8 cellular contexts compared by ENCODE assay signal in the genomic region with DNA sequence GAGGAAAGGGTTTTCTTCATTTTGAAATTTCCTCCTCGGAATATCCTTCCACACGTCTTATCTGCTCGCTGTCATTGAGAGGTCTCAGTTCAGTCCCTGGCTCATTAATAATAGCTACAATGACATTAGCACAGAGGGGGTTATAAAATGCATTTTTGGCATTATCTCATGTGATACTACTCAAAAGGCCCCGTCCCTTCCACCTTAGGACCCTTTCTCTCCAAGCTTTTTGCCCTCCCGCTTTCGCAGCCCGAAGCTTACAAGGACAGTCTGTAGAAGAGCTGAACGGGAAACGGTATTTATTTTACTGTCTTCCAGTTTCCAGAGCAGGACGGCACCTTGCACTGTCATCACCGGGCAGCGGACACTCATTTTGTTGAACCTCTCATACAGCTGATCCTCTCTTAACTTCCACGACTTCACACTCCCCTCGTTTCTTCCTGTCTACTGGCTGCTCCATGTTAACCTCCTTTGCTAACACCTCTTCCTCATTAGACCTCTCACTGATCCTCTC. TPM values are rescaled to one million over a fixed set of nuclear protein-coding genes. Genes with fewer than 3 reads are reported as not detected.
DNase-seq lines count a peak whose midpoint lies in the region; ATAC-seq lines count a peak whose summit lies in the region.

No MANE protein-coding gene starts in this region.

- ATAC-seq in HG03175 (IDR thresholded peaks at IDR 0.05; ENCODE audit: unreplicated experiment) (no peak), HG03565 (IDR thresholded peaks at IDR 0.05; ENCODE audit: unreplicated experiment) (no peak)

- no peak overlapping the region for H3K27ac ChIP-seq in iPS-18a (ENCODE audit: low read length)
- peak overlapping the region; percentile 79 for H3K27ac ChIP-seq in subcutaneous abdominal adipose tissue (ENCODE audit: low read depth, low read length)

- H3K4me1 ChIP-seq in iPS-18a (ENCODE audit: control insufficient read depth, low read depth, low read length) (peaks cover 6% of the 10 kb centered on the region), subcutaneous abdominal adipose tissue (ENCODE audit: control insufficient read depth in 5 of 5, insufficient read depth in 5 of 5, low read length in 5 of 5) (peaks cover 0 to 33% (median 30%) of the 10 kb centered on the region in 5 donors)

- peak overlapping the region; percentile 60 for H3K4me3 Mint-ChIP-seq in activated CD4-positive, alpha-beta T cell treated with anti-CD3 and anti-CD28 coated beads, Interleukin-2, amount 10 ng/mL, durations not matched to agents 24 days and 14 days
- peak overlapping the region; percentile 59 for H3K4me3 Mint-ChIP-seq in activated CD4-positive, alpha-beta memory T cell treated with anti-CD3 and anti-CD28 coated beads for 36 hours

- no peaks in the 10 kb centered on the region for H3K27me3 Mint-ChIP-seq in activated CD4-positive, alpha-beta T cell treated with anti-CD3 and anti-CD28 coated beads, Interleukin-2, amount 10 ng/mL, durations not matched to agents 24 days and 14 days
- H3K27me3 Mint-ChIP-seq in activated CD4-positive, alpha-beta memory T cell treated with anti-CD3 and anti-CD28 coated beads for 36 hours, result no peaks in the 10 kb centered on the region

- CTCF ChIA-PET in activated CD4-positive, alpha-beta memory T cell treated with anti-CD3 and anti-CD28 coated beads for 36 hours (lab: Charles Lee), result interaction anchor here (0.6 to 2.2 kb wide), 22 partner anchors 10 to 673 kb away, joined by 3 to 34 read pairs (median 5); a partner anchor contains a TSS

- H3K9ac ChIP-seq in iPS-18a (ENCODE audit: low read length) (no peak overlapping the region), subcutaneous abdominal adipose tissue (ENCODE audit: low read length in 5 of 5) (peak overlapping the region; percentile 3 to 63 (median 30))

- no peaks in the 10 kb centered on the region for H3K27me3 ChIP-seq in iPS-18a (ENCODE audit: control insufficient read depth, insufficient read depth, low read length)
- no peaks in the 10 kb centered on the region for H3K27me3 ChIP-seq in subcutaneous abdominal adipose tissue (ENCODE audit: control insufficient read depth in 5 of 5, insufficient read depth in 4 of 5, low read length in 5 of 5)

- H3K9me3 ChIP-seq in iPS-18a (ENCODE audit: control insufficient read depth, low read depth, low read length), result no peaks in the 10 kb centered on the region
- H3K9me3 ChIP-seq in subcutaneous abdominal adipose tissue (ENCODE audit: control insufficient read depth in 5 of 5, low read length in 5 of 5), result no peaks in the 10 kb centered on the region

- intact Hi-C loops in activated CD4-positive, alpha-beta T cell treated with anti-CD3 and anti-CD28 coated beads, Interleukin-2, amount 10 ng/mL, durations not matched to agents 24 days and 14 days (cut with micrococcal nuclease), result loop anchor here (5.0 kb wide), 1 partner anchor 1334 kb away; a partner anchor contains a TSS
- intact Hi-C loops in activated CD4-positive, alpha-beta memory T cell treated with anti-CD3 and anti-CD28 coated beads for 36 hours (cut with micrococcal nuclease), result no loop called here

- H3K36me3 Mint-ChIP-seq in activated CD4-positive, alpha-beta T cell treated with anti-CD3 and anti-CD28 coated beads, Interleukin-2, amount 10 ng/mL, durations not matched to agents 24 days and 14 days (ENCODE audit: low read depth), result peaks cover 1% of the 10 kb centered on the region
- H3K36me3 Mint-ChIP-seq in activated CD4-positive, alpha-beta memory T cell treated with anti-CD3 and anti-CD28 coated beads for 36 hours, result peaks cover 2% of the 10 kb centered on the region

- POLR2A ChIA-PET in activated CD4-positive, alpha-beta memory T cell treated with anti-CD3 and anti-CD28 coated beads for 36 hours (lab: Charles Lee), result interaction anchor here (1.1 to 2.1 kb wide), 3 partner anchors 11 to 58 kb away, joined by 4 to 10 read pairs (median 6); a partner anchor contains a TSS

- no peaks in the 10 kb centered on the region for H3K36me3 ChIP-seq in iPS-18a (ENCODE audit: control insufficient read depth, low read depth, low read length)
- no peaks in the 10 kb centered on the region for H3K36me3 ChIP-seq in subcutaneous abdominal adipose tissue (ENCODE audit: control insufficient read depth in 5 of 5, insufficient read depth in 5 of 5, low read length in 5 of 5)

- H3K9me3 Mint-ChIP-seq in activated CD4-positive, alpha-beta T cell treated with anti-CD3 and anti-CD28 coated beads, Interleukin-2, amount 10 ng/mL, durations not matched to agents 24 days and 14 days, result no peaks in the 10 kb centered on the region
- H3K9me3 Mint-ChIP-seq in activated CD4-positive, alpha-beta memory T cell treated with anti-CD3 and anti-CD28 coated beads for 36 hours, result no peaks in the 10 kb centered on the region

- DNase-seq in activated CD4-positive, alpha-beta T cell treated with anti-CD3 and anti-CD28 coated beads, Interleukin-2, amount 10 ng/mL, durations not matched to agents 24 days and 14 days, result peak; percentile 64
- DNase-seq in activated CD4-positive, alpha-beta T cell treated with anti-CD3 and anti-CD28 coated beads for 1 hour, result no peak
- DNase-seq in activated CD4-positive, alpha-beta memory T cell treated with anti-CD3 and anti-CD28 coated beads for 36 hours, result no peak
- DNase-seq in AML-193 (lab: John Stamatoyannopoulos, UW), result no peak

- H3K4me1 Mint-ChIP-seq in activated CD4-positive, alpha-beta T cell treated with anti-CD3 and anti-CD28 coated beads, Interleukin-2, amount 10 ng/mL, durations not matched to agents 24 days and 14 days, result peaks cover 39% of the 10 kb centered on the region
- peaks cover 40% of the 10 kb centered on the region for H3K4me1 Mint-ChIP-seq in activated CD4-positive, alpha-beta memory T cell treated with anti-CD3 and anti-CD28 coated beads for 36 hours (ENCODE audit: low read depth)

- peak overlapping the region; percentile 26 for H3K4me3 ChIP-seq in iPS-18a (ENCODE audit: low read length)
- H3K4me3 ChIP-seq in subcutaneous abdominal adipose tissue (ENCODE audit: low read depth in 1 of 5, low read length in 5 of 5), result peak overlapping the region in 4 of 5 donors; percentile 7 to 63 (median 46)

- H3K27ac Mint-ChIP-seq in activated CD4-positive, alpha-beta T cell treated with anti-CD3 and anti-CD28 coated beads, Interleukin-2, amount 10 ng/mL, durations not matched to agents 24 days and 14 days, result peak overlapping the region; percentile 62
- peak overlapping the region; percentile 59 for H3K27ac Mint-ChIP-seq in activated CD4-positive, alpha-beta memory T cell treated with anti-CD3 and anti-CD28 coated beads for 36 hours

RNA-seq across cellular contexts. Expression of a gene that starts 5.6 kb away (rescaled TPM):
- 15.7 and 16.9 TPM in 2 replicates for total RNA-seq in activated CD4-positive, alpha-beta T cell treated with anti-CD3 and anti-CD28 coated beads, Interleukin-2, amount 10 ng/mL, durations not matched to agents 24 days and 14 days
- total RNA-seq in activated CD4-positive, alpha-beta memory T cell treated with anti-CD3 and anti-CD28 coated beads for 36 hours, result 10 to 100 TPM; 15.3 to 15.6 TPM

RNA-seq across cellular contexts. Expression of a gene that starts 10.6 kb away (rescaled TPM):
- 20.9 and 22.6 TPM in 2 replicates for total RNA-seq in activated CD4-positive, alpha-beta T cell treated with anti-CD3 and anti-CD28 coated beads, Interleukin-2, amount 10 ng/mL, durations not matched to agents 24 days and 14 days
- total RNA-seq in activated CD4-positive, alpha-beta memory T cell treated with anti-CD3 and anti-CD28 coated beads for 36 hours, result 10 to 100 TPM; 23.6 to 30.2 TPM
